ENCODE assay signal across 1 cellular context in the genomic region with DNA sequence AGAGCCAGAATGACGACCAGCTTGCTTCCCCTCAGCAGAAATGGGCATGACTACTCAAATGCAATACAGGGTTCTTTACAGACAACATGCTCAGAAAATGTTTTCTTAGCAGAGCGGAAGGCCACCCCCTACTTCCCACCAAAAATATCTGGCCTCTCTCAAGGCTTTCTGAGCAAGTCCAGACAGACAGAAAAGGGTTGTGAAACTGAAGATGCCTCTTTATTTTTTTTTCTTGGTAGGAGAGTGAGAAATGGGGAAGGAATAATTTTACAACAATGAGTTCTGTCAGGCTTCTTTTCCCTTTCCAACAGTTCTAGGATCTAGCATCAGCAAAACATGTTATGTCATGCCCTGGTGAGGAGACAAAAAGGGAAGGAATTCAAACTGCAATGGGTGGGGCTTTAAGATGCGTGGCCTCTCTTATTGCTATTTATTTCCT.
TF ChIP-seq lines count a peak whose summit lies in the region.

No MANE protein-coding gene starts in this region.

TF ChIP-seq in HepG2, 621 proteins besides CTCF, POLR2A, EP300 and RAD21 (continued from another document):
- TF ChIP-seq, protein P1, sequence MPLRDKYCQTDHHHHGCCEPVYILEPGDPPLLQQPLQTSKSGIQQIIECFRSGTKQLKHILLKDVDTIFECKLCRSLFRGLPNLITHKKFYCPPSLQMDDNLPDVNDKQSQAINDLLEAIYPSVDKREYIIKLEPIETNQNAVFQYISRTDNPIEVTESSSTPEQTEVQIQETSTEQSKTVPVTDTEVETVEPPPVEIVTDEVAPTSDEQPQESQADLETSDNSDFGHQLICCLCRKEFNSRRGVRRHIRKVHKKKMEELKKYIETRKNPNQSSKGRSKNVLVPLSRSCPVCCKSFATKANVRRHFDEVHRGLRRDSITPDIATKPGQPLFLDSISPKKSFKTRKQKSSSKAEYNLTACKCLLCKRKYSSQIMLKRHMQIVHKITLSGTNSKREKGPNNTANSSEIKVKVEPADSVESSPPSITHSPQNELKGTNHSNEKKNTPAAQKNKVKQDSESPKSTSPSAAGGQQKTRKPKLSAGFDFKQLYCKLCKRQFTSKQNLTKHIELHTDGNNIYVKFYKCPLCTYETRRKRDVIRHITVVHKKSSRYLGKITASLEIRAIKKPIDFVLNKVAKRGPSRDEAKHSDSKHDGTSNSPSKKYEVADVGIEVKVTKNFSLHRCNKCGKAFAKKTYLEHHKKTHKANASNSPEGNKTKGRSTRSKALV (CRISPR knock-in tag; IDR thresholded peaks at IDR 0.05), result no peak
- TF ChIP-seq MIER2 (CRISPR knock-in tag; IDR thresholded peaks at IDR 0.05) (no peak), KDM5B (CRISPR knock-in tag; IDR thresholded peaks at IDR 0.05; ENCODE audit: borderline replicate concordance) (no peak), BRCA1 (CRISPR knock-in tag; IDR thresholded peaks at IDR 0.05) (no peak), ZNF253 (CRISPR knock-in tag; IDR thresholded peaks at IDR 0.05; ENCODE audit: borderline replicate concordance) (no peak), RBAK (CRISPR knock-in tag; IDR thresholded peaks at IDR 0.05) (no peak), ZNF879 (CRISPR knock-in tag; IDR thresholded peaks at IDR 0.05) (no peak), TSC22D2 (CRISPR knock-in tag; IDR thresholded peaks at IDR 0.05; ENCODE audit: borderline replicate concordance) (no peak), MAFG (CRISPR knock-in tag; IDR thresholded peaks at IDR 0.05) (no peak), SSRP1 (CRISPR knock-in tag; IDR thresholded peaks at IDR 0.05) (no peak), SIN3A (IDR thresholded peaks at IDR 0.05; ENCODE audit: borderline replicate concordance, low read depth, low read length) (no peak)
- TF ChIP-seq, protein P2, sequence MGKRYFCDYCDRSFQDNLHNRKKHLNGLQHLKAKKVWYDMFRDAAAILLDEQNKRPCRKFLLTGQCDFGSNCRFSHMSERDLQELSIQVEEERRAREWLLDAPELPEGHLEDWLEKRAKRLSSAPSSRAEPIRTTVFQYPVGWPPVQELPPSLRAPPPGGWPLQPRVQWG (CRISPR knock-in tag; IDR thresholded peaks at IDR 0.05; ENCODE audit: borderline replicate concordance, low read depth), result no peak
- TF ChIP-seq, protein P3, sequence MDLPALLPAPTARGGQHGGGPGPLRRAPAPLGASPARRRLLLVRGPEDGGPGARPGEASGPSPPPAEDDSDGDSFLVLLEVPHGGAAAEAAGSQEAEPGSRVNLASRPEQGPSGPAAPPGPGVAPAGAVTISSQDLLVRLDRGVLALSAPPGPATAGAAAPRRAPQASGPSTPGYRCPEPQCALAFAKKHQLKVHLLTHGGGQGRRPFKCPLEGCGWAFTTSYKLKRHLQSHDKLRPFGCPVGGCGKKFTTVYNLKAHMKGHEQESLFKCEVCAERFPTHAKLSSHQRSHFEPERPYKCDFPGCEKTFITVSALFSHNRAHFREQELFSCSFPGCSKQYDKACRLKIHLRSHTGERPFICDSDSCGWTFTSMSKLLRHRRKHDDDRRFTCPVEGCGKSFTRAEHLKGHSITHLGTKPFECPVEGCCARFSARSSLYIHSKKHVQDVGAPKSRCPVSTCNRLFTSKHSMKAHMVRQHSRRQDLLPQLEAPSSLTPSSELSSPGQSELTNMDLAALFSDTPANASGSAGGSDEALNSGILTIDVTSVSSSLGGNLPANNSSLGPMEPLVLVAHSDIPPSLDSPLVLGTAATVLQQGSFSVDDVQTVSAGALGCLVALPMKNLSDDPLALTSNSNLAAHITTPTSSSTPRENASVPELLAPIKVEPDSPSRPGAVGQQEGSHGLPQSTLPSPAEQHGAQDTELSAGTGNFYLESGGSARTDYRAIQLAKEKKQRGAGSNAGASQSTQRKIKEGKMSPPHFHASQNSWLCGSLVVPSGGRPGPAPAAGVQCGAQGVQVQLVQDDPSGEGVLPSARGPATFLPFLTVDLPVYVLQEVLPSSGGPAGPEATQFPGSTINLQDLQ (CRISPR knock-in tag; IDR thresholded peaks at IDR 0.05), result no peak
- TF ChIP-seq, protein P4, sequence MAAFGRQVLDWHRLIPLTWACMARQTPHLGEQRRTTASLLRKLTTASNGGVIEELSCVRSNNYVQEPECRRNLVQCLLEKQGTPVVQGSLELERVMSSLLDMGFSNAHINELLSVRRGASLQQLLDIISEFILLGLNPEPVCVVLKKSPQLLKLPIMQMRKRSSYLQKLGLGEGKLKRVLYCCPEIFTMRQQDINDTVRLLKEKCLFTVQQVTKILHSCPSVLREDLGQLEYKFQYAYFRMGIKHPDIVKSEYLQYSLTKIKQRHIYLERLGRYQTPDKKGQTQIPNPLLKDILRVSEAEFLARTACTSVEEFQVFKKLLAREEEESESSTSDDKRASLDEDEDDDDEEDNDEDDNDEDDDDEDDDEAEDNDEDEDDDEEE (CRISPR knock-in tag; IDR thresholded peaks at IDR 0.05), result no peak
- TF ChIP-seq, protein P5, sequence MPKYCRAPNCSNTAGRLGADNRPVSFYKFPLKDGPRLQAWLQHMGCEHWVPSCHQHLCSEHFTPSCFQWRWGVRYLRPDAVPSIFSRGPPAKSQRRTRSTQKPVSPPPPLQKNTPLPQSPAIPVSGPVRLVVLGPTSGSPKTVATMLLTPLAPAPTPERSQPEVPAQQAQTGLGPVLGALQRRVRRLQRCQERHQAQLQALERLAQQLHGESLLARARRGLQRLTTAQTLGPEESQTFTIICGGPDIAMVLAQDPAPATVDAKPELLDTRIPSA (CRISPR knock-in tag; IDR thresholded peaks at IDR 0.05; ENCODE audit: borderline replicate concordance), result no peak
